ENCODE assay signal across 1 cellular context in the genomic region with DNA sequence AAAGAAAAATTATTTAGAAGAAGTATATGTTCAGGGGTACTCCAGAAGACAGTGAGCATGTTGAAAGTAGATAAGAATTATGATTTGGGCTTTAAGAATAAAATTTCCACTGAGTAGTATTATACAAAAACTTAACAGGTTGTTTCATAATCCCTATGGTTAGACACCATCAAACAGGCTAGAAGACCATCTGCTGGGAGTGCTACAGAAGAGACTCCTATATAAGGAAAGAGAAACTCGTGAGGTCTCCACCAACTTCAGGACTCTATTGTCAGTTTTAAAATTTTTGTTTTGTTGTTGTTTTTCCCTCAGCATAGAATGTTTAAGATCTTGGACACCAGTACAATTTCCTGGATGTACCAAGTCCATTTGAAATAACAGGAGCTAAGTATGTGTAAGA.
TF ChIP-seq lines count a peak whose summit lies in the region.

No MANE protein-coding gene starts in this region.

TF ChIP-seq in GM12878, 131 proteins besides CTCF, POLR2A, EP300 and RAD21 (continued from another document):
- no peak for TF ChIP-seq ZNF687 (IDR thresholded peaks at IDR 0.05)
- TF ChIP-seq, protein P1, sequence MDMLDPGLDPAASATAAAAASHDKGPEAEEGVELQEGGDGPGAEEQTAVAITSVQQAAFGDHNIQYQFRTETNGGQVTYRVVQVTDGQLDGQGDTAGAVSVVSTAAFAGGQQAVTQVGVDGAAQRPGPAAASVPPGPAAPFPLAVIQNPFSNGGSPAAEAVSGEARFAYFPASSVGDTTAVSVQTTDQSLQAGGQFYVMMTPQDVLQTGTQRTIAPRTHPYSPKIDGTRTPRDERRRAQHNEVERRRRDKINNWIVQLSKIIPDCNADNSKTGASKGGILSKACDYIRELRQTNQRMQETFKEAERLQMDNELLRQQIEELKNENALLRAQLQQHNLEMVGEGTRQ (IDR thresholded peaks at IDR 0.05; ENCODE audit: borderline replicate concordance, low read depth, low read length) = no peak
- no peak for TF ChIP-seq SMAD5 (IDR thresholded peaks at IDR 0.05; ENCODE audit: low read depth)
- no peak for TF ChIP-seq SUZ12 (IDR thresholded peaks at IDR 0.05; ENCODE audit: unreplicated experiment)
- no peak for TF ChIP-seq CREB1 (IDR thresholded peaks at IDR 0.05; ENCODE audit: low read depth)
